ENCODE assay signal across 8 cellular contexts in the genomic region with DNA sequence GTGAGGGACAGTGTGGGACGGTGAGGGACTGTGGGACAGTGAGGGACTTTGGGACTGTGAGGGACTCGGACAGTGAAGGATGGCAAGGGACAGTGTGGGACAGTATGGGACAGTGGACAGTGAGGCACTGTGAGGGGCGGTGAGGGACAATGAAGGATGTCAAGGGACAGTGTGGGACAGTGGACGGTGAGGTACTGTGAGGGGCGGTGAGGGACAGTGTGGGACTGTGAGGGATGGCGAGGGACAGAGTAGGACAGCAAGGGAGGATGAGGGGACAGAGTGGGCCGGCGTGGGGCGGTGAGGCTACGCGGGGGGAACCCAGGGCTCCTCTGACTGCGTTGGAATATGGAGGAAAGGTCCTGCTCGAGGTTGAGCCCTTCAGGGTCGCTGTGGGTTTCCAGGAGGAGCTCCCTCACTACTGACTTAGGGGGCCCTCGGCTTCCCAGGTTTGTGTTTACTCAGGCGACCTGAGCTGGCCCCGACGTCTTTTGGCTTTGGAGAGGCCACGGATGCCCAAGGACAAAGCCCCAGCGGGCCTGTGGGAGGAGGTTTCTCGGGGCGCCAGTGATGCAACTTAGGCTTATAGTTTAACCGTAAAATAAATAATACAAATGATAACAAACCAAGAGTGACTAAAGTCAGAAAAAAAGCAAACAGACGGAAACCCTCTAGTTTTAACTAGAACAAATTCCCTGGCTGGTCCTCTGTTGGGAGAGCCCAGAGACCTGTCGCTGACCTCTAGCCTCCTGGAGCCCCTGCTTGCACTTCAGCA. TPM values are rescaled to one million over a fixed set of nuclear protein-coding genes. Genes with fewer than 3 reads are reported as not detected.
DNase-seq lines count a peak whose midpoint lies in the region; ATAC-seq and TF ChIP-seq lines count a peak whose summit lies in the region.

No MANE protein-coding gene starts in this region.

- peak overlapping the region in 10 of 12 donors; percentile 66 to 95 (median 85) for H3K4me3 ChIP-seq in heart left ventricle
- peak overlapping the region; percentile 74 for H3K4me3 ChIP-seq in psoas muscle

- H3K9me3 ChIP-seq in heart left ventricle: no peaks in the 10 kb centered on the region
- no peaks in the 10 kb centered on the region for H3K9me3 ChIP-seq in psoas muscle

- intact Hi-C loops in activated CD4-positive, alpha-beta memory T cell treated with anti-CD3 and anti-CD28 coated beads for 36 hours (cut with micrococcal nuclease): loop anchor here (1.0 to 5.0 kb wide), 2 partner anchors 70 to 291 kb away; partner anchors contain the start of gene SLC45A1
- intact Hi-C loops in heart left ventricle (cut with DNase I) (loop anchor here in 8 of 10 donors (1.0 to 10.0 kb wide), 9 partner anchors 45 to 418 kb away; partner anchors contain the start of gene SLC45A1 (in 2 of the 8)), psoas muscle (cut with DNase I) (no loop called here)

- DNase-seq in DMS53 treated with DMSO at 0.1 percent for 48 hours (lab: John Stamatoyannopoulos, UW; ENCODE audit: unreplicated experiment) (peak; percentile 53), heart left ventricle (peak in 2 of 5 donors; percentile 33 to 60), psoas muscle (peak; percentile 38 to 56), NCI-H748 (lab: John Stamatoyannopoulos, UW; ENCODE audit: unreplicated experiment) (no peak), NCI-H82 (lab: John Stamatoyannopoulos, UW) (no peak)
- no peak for DNase-seq in activated CD4-positive, alpha-beta memory T cell treated with anti-CD3 and anti-CD28 coated beads for 36 hours

- H3K36me3 Mint-ChIP-seq in activated CD4-positive, alpha-beta memory T cell treated with anti-CD3 and anti-CD28 coated beads for 36 hours: no peaks in the 10 kb centered on the region

- no peaks in the 10 kb centered on the region for H3K36me3 ChIP-seq in heart left ventricle
- H3K36me3 ChIP-seq in psoas muscle (ENCODE audit: insufficient read depth in 1 of 2, low read depth in 1 of 2): no peaks in the 10 kb centered on the region

- peaks cover 0 to 52% (median 27%) of the 10 kb centered on the region in 12 donors for H3K4me1 ChIP-seq in heart left ventricle
- peaks cover 42% of the 10 kb centered on the region for H3K4me1 ChIP-seq in psoas muscle

- H3K4me3 Mint-ChIP-seq in activated CD4-positive, alpha-beta memory T cell treated with anti-CD3 and anti-CD28 coated beads for 36 hours: peak overlapping the region; percentile 66

- H3K9me3 Mint-ChIP-seq in activated CD4-positive, alpha-beta memory T cell treated with anti-CD3 and anti-CD28 coated beads for 36 hours: no peaks in the 10 kb centered on the region

- H3K27me3 ChIP-seq in heart left ventricle (peaks cover 0 to 17% (median 0%) of the 10 kb centered on the region in 9 donors), psoas muscle (ENCODE audit: insufficient read depth in 3 of 3, low read length in 2 of 3) (no peaks in the 10 kb centered on the region)

- WGBS in heart left ventricle, 4 donors: 81 to 85% (median 82%) methylated on average over 25 of the region's 25 CpGs
- 81 to 87% (median 84%) methylated on average over 25 of the region's 25 CpGs for WGBS in psoas muscle, 3 donors

- TF ChIP-seq CTCF in heart left ventricle (IDR thresholded peaks at IDR 0.05): no peak
- no peak for TF ChIP-seq CTCF in psoas muscle (IDR thresholded peaks at IDR 0.05)

- H3K27ac ChIP-seq in heart left ventricle (peak overlapping the region; percentile 17 to 96 (median 88)), psoas muscle (peak overlapping the region; percentile 87)

- H3K4me1 Mint-ChIP-seq in activated CD4-positive, alpha-beta memory T cell treated with anti-CD3 and anti-CD28 coated beads for 36 hours (ENCODE audit: low read depth): peaks cover 12% of the 10 kb centered on the region

- TF ChIP-seq POLR2A in heart left ventricle (IDR thresholded peaks at IDR 0.05): no peak

- CTCF ChIA-PET in activated CD4-positive, alpha-beta memory T cell treated with anti-CD3 and anti-CD28 coated beads for 36 hours (lab: Charles Lee): interaction anchor here (6.0 to 7.3 kb wide), 2 partner anchors 13 to 288 kb away, joined by 38 to 41 read pairs; no protein-coding TSS in a partner anchor

- no peak overlapping the region for H3K27ac Mint-ChIP-seq in activated CD4-positive, alpha-beta memory T cell treated with anti-CD3 and anti-CD28 coated beads for 36 hours

- POLR2A ChIA-PET in activated CD4-positive, alpha-beta memory T cell treated with anti-CD3 and anti-CD28 coated beads for 36 hours (lab: Charles Lee): no interaction called here

- peaks cover 21% of the 10 kb centered on the region for H3K27me3 Mint-ChIP-seq in activated CD4-positive, alpha-beta memory T cell treated with anti-CD3 and anti-CD28 coated beads for 36 hours

- ATAC-seq in heart left ventricle (peak in 2 of 4 donors; percentile 25 to 30), psoas muscle (no peak), HG03432 (IDR thresholded peaks at IDR 0.05; ENCODE audit: unreplicated experiment) (no peak), HG03342 (IDR thresholded peaks at IDR 0.05; ENCODE audit: unreplicated experiment) (no peak)

RNA-seq across cellular contexts. Expression of gene ERRFI1, which starts 1.1 kb away (rescaled TPM):
- 1 to 10 TPM; 1.5 to 1.9 TPM for total RNA-seq in activated CD4-positive, alpha-beta memory T cell treated with anti-CD3 and anti-CD28 coated beads for 36 hours
- total RNA-seq in heart left ventricle (10 to 100 TPM in 5 of 9 donors, 1 to 10 TPM in 4; 6.2 to 16.1 (median 12.0) TPM), psoas muscle (10 to 100 TPM; 23.2 to 76.2 (median 58.7) TPM)
- polyA plus RNA-seq in heart left ventricle (10 to 100 TPM in 1 of 2 donors, 1 to 10 TPM in 1; 3.8 to 26.0 TPM), psoas muscle (10 to 100 TPM; 55.4 to 99.9 (median 94.9) TPM)

Comparison
In these comparisons a context has a peak if more than half of its experiments do, and no peak if none do; other contexts are left out.
1. DNase-seq: peak in DMS53 treated with DMSO at 0.1 percent for 48 hours (single experiment) and psoas muscle (2 of 2); none in activated CD4-positive, alpha-beta memory T cell treated with anti-CD3 and anti-CD28 coated beads for 36 hours (single experiment), NCI-H748 (single experiment) and NCI-H82 (single experiment).
2. intact Hi-C loops: an anchor here in activated CD4-positive, alpha-beta memory T cell treated with anti-CD3 and anti-CD28 coated beads for 36 hours (1.0 to 5.0 kb wide) and heart left ventricle (1.0 to 10.0 kb wide); none called in psoas muscle.